In the genomic region with DNA sequence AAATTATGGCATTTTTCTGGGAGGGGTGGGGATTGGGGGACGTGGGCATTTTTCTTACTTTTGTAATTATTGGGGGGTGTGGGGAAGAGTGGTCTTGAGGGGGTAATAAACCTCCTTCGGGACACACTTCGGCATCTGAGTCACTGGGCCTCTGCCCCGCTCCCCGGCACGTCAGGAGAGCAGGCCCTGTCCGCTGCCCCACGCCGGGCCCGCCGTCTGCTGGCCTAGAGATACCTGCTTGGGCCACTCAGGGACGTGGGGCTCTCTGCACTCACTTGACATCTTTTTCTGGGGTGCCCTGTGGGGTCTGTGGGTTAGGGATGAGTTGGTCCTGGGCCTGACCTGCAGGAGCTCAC, we compare ENCODE assay signal across 11 cellular contexts. TPM values are rescaled to one million over a fixed set of nuclear protein-coding genes. Genes with fewer than 3 reads are reported as not detected.
DNase-seq lines count a peak whose midpoint lies in the region; ATAC-seq, FAIRE-seq and TF ChIP-seq lines count a peak whose summit lies in the region.
"Had no signal": no experiment of that assay in that cellular context is flagged by ENCODE, and none has a peak within 500 bp of the region (broad histone marks: within the 10 kb centered on the region; RNA-seq: fewer than 3 reads in every experiment).

No MANE protein-coding gene starts in this region.

- H3K9me3 Mint-ChIP-seq in Calu3 (ENCODE audit: low read depth, unreplicated experiment): no peaks in the 10 kb centered on the region

- H3K27ac ChIP-seq in RWPE1 (peak overlapping the region; percentile 95), esophagus squamous epithelium (peak overlapping the region; percentile 84 to 95 (median 94)), sigmoid colon (peak overlapping the region; percentile 91 to 98 (median 95))

- POLR2A ChIA-PET in RWPE1 (lab: Yijun Ruan, JAX; ENCODE audit: low non-redundant PET): interaction anchor here (0.8 kb wide), 1 partner anchor 9 kb away, joined by 5 read pairs; no protein-coding TSS in a partner anchor

- no peaks in the 10 kb centered on the region for H3K27me3 ChIP-seq in esophagus squamous epithelium
- no peaks in the 10 kb centered on the region for H3K27me3 ChIP-seq in sigmoid colon

- H3K4me1 ChIP-seq in esophagus squamous epithelium (peaks cover 31 to 46% (median 35%) of the 10 kb centered on the region in 3 donors), sigmoid colon (peaks cover 0 to 38% (median 32%) of the 10 kb centered on the region in 4 donors)

- H3K4me1 Mint-ChIP-seq in Calu3 (ENCODE audit: low read depth, unreplicated experiment): peaks cover 55% of the 10 kb centered on the region

- H3K27me3 Mint-ChIP-seq in Calu3 (ENCODE audit: unreplicated experiment): no peaks in the 10 kb centered on the region

- H3K9me3 ChIP-seq in esophagus squamous epithelium: no peaks in the 10 kb centered on the region
- H3K9me3 ChIP-seq in sigmoid colon: no peaks in the 10 kb centered on the region

- H3K36me3 ChIP-seq in esophagus squamous epithelium: peaks cover 0 to 7% (median 0%) of the 10 kb centered on the region in 3 donors
- peaks cover 5 to 12% (median 6%) of the 10 kb centered on the region in 4 donors for H3K36me3 ChIP-seq in sigmoid colon

- no peak for FAIRE-seq in GM19239 (lab: Jason Lieb, UNC)
- FAIRE-seq: G401.6, TTC549 had no signal

- no peak for TF ChIP-seq POLR2A in esophagus squamous epithelium (IDR thresholded peaks at IDR 0.05)
- TF ChIP-seq POLR2A in sigmoid colon (IDR thresholded peaks at IDR 0.05): no peak

- peak overlapping the region; percentile 99 for H3K27ac Mint-ChIP-seq in Calu3 (ENCODE audit: unreplicated experiment)

- no TSS peak for BruUV-seq in Calu3 (replicated peaks; lab: Mats Ljungman, UMichigan)

- peaks cover 97% of the 10 kb centered on the region for H3K36me3 Mint-ChIP-seq in Calu3 (ENCODE audit: insufficient read depth, unreplicated experiment)

- CTCF ChIA-PET in Calu3 (lab: Charles Lee): interaction anchor here (0.7 kb wide), 1 partner anchor 504 kb away, joined by 4 read pairs; no protein-coding TSS in a partner anchor
- CTCF ChIA-PET in RWPE1 (lab: Yijun Ruan, JAX): interaction anchor here (0.7 to 1.4 kb wide), 2 partner anchors 9 to 1977 kb away, joined by 3 read pairs; no protein-coding TSS in a partner anchor

- no peak for TF ChIP-seq EP300 in sigmoid colon (IDR thresholded peaks at IDR 0.05)

- DNase-seq in Calu3 (no peak), RWPE1 (ENCODE audit: low spot score) (no peak), esophagus squamous epithelium (lab: John Stamatoyannopoulos, UW) (no peak), sigmoid colon (no peak), GM19239 (ENCODE audit: insufficient read length, low spot score) (no peak), NCI-H2227 (lab: John Stamatoyannopoulos, UW; ENCODE audit: unreplicated experiment) (no peak), occipital lobe (lab: John Stamatoyannopoulos, UW) (no peak)
- DNase-seq: NCI-H1930 had no signal

- intact Hi-C loops in Calu3 (cut with micrococcal nuclease; ENCODE audit: unreplicated experiment): no loop called here
- intact Hi-C loops in esophagus squamous epithelium (cut with DNase I): no loop called here
- intact Hi-C loops in sigmoid colon (cut with DNase I): loop anchor here (5.0 to 10.0 kb wide), 2 partner anchors 164 to 327 kb away; a partner anchor contains a TSS

- H3K4me3 ChIP-seq in esophagus squamous epithelium (no peak overlapping the region), sigmoid colon (no peak overlapping the region)

- TF ChIP-seq CTCF in Calu3 (IDR thresholded peaks at IDR 0.05; ENCODE audit: unreplicated experiment) (no peak), RWPE1 (conservative IDR thresholded peaks at IDR 0.05; ENCODE audit: low read depth) (no peak), esophagus squamous epithelium (IDR thresholded peaks at IDR 0.05) (no peak), sigmoid colon (IDR thresholded peaks at IDR 0.05) (no peak)

- 79 to 84% methylated on average over 9 to 10 of the region's 12 CpGs for WGBS in esophagus squamous epithelium, 2 donors
- WGBS in sigmoid colon, 2 donors: 84 to 86% methylated on average over 12 of the region's 12 CpGs

- ATAC-seq in GM18909 (IDR thresholded peaks at IDR 0.05; ENCODE audit: poor library complexity, unreplicated experiment): no peak

- peak overlapping the region; percentile 98 for H3K4me3 Mint-ChIP-seq in Calu3 (ENCODE audit: low read depth, unreplicated experiment)

RNA-seq across cellular contexts. Expression of a gene that starts 3.5 kb away (rescaled TPM):
- total RNA-seq in Calu3 (2022) (1,459 and 1,979 TPM in 2 replicates), esophagus squamous epithelium (1,000 to 10,000 TPM in 3 of 4 donors, 100 to 1,000 TPM in 1; 556 to 2,127 (median 1,494) TPM), sigmoid colon (1,000 to 10,000 TPM; 2,871 to 3,975 (median 3,459) TPM), occipital lobe (677 TPM)
- polyA plus RNA-seq in sigmoid colon: 1,000 to 10,000 TPM; 2,999 to 9,923 (median 8,398) TPM

RNA-seq across cellular contexts. Expression of a gene that starts 7.0 kb away (rescaled TPM):
- 141 and 147 TPM in 2 replicates for total RNA-seq in Calu3 (2022)
- 10 to 100 TPM; 38.9 to 42.8 (median 42.4) TPM for total RNA-seq in esophagus squamous epithelium
- 10 to 100 TPM; 17.9 to 61.5 (median 30.9) TPM for total RNA-seq in sigmoid colon
- 100 to 1,000 TPM; 130 to 216 (median 198) TPM for polyA plus RNA-seq in sigmoid colon
- total RNA-seq in occipital lobe: 12.5 TPM

RNA-seq across cellular contexts. Expression of a gene that starts 28.2 kb away (rescaled TPM):
- total RNA-seq in Calu3 (2022) (2.1 and 5.3 TPM in 2 replicates), esophagus squamous epithelium (1 to 10 TPM in 1 of 4 donors, under 1 TPM in 1, not detected in 2; 0.95 to 2.9 TPM), sigmoid colon (not detected), occipital lobe (not detected)
- under 1 TPM in 1 of 3 donors, not detected in 2; 0.16 TPM for polyA plus RNA-seq in sigmoid colon

RNA-seq across cellular contexts. Expression of a gene that starts 31.5 kb away (rescaled TPM):
- total RNA-seq in Calu3 (2022) (59.6 and 64.7 TPM in 2 replicates), esophagus squamous epithelium (10 to 100 TPM; 30.6 to 47.6 (median 39.5) TPM), sigmoid colon (10 to 100 TPM; 11.7 to 19.4 (median 17.8) TPM), occipital lobe (14.2 TPM)
- polyA plus RNA-seq in sigmoid colon: 10 to 100 TPM; 14.4 to 32.7 (median 14.8) TPM

RNA-seq across cellular contexts. Expression of a gene that starts 32.0 kb away (rescaled TPM):
- total RNA-seq in Calu3 (2022) (184 and 199 TPM in 2 replicates), esophagus squamous epithelium (100 to 1,000 TPM; 102 to 140 (median 119) TPM), sigmoid colon (10 to 100 TPM; 49.3 to 82.3 (median 64.0) TPM), occipital lobe (81.4 TPM)
- 10 to 100 TPM; 36.6 to 98.8 (median 55.9) TPM for polyA plus RNA-seq in sigmoid colon
